In the genomic region with DNA sequence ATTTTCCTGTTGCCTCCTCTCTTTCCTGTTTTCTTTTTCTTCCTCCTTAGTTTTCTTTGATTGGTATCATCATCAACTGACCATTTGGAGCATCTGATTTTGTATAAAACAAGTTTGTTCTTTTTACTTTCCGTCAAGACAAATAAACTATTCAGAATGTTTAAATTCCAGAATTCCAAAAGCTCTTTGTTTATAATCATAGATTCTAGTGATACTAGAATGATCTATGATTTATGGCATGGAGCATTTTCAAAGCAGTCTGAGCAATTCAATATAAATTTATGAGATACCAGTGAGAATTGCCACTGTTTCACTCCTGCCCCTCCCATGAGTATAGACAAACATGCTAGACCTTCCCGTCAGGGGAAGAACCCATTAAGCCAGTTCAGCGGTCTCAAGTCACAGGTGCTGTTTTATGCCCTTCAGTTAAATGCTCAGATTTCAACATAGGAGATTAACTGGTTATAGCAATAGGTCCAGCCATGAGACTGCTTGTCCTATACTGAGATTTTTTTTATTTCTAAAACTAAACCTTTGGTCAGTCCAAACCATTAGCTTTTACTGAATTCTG, we compare ENCODE assay signal across 22 cellular contexts.
DNase-seq lines count a peak whose midpoint lies in the region; ATAC-seq lines count a peak whose summit lies in the region.
"Had no signal": no experiment of that assay in that cellular context is flagged by ENCODE, and none has a peak within 500 bp of the region (broad histone marks: within the 10 kb centered on the region; RNA-seq: fewer than 3 reads in every experiment).

No MANE protein-coding gene starts in this region.

- H3K27me3 ChIP-seq in mesenchymal stem cell (ENCODE audit: control insufficient read depth in 1 of 2, insufficient read depth in 1 of 2, low read length in 2 of 2) = no peaks in the 10 kb centered on the region
- H3K27me3 ChIP-seq: breast epithelium, colonic mucosa, right atrium auricular region, upper lobe of right lung had no signal

- no peak overlapping the region for H3K4me2 ChIP-seq in mesenchymal stem cell (ENCODE audit: low read length, poor library complexity, severe bottlenecking)

- no peak overlapping the region for H2AFZ ChIP-seq in mesenchymal stem cell (ENCODE audit: low read depth, low read length)

- H3K18ac ChIP-seq in mesenchymal stem cell (ENCODE audit: low read depth in 1 of 2, low read length in 2 of 2) = no peak overlapping the region

- DNase-seq in LHCN-M2 (ENCODE audit: low read depth) = peak; percentile 7
- DNase-seq in NCI-H2107 treated with DMSO at 0.1 percent for 48 hours (lab: John Stamatoyannopoulos, UW; ENCODE audit: unreplicated experiment) = peak; percentile 75
- DNase-seq in SK-MEL-5 (ENCODE audit: low read depth, low spot score) = peak; percentile 85
- DNase-seq in mesenchymal stem cell = peak; percentile 14
- no peak for DNase-seq in kidney glomerular epithelial cell (lab: John Stamatoyannopoulos, UW)
- DNase-seq in hippocampal formation (lab: John Stamatoyannopoulos, UW) = no peak
- no peak for DNase-seq in ACHN
- DNase-seq: activated CD8-positive, alpha-beta memory T cell treated with anti-CD3 and anti-CD28 coated beads, Interleukin-2, amount 50 U/mL, for 48 hours; activated effector memory CD4-positive, alpha-beta T cell treated with Interleukin-2 at 50 U/mL for 16 hours; colonic mucosa; EL; Kasumi-1; NCI-H1694; NCI-H774; SIG-M5; stimulated activated CD4-positive, alpha-beta T cell treated with anti-CD3 and anti-CD28 coated beads, Interleukin-12 subunit alpha, Interleukin-12 subunit beta, amount 100 ng/mL, for 4 hours; T-helper 17 cell; upper lobe of right lung had no signal

- no peak overlapping the region for H4K8ac ChIP-seq in mesenchymal stem cell (ENCODE audit: low read length)

- H3K4me3 ChIP-seq in mesenchymal stem cell (ENCODE audit: insufficient read depth in 1 of 2, low read depth in 1 of 2, low read length in 2 of 2) = no peak overlapping the region
- H3K4me3 ChIP-seq: breast epithelium, colonic mucosa, right atrium auricular region, upper lobe of right lung had no signal

- H3K79me1 ChIP-seq in mesenchymal stem cell (replicated peaks; ENCODE audit: low read length, poor library complexity, severe bottlenecking) = no peaks in the 10 kb centered on the region

- no peak overlapping the region for H2BK120ac ChIP-seq in mesenchymal stem cell (ENCODE audit: low read depth, low read length)

- H3K36me3 ChIP-seq in mesenchymal stem cell (ENCODE audit: control insufficient read depth in 1 of 2, insufficient read depth in 2 of 2, low read depth in 1 of 2, low read length in 2 of 2) = no peaks in the 10 kb centered on the region
- H3K36me3 ChIP-seq: breast epithelium, colonic mucosa, right atrium auricular region, upper lobe of right lung had no signal

- no peak overlapping the region for H3K23ac ChIP-seq in mesenchymal stem cell (ENCODE audit: low read length in 2 of 2)

- H3K9me3 ChIP-seq in mesenchymal stem cell (ENCODE audit: control insufficient read depth, low read length) = no peaks in the 10 kb centered on the region
- H3K9me3 ChIP-seq: breast epithelium, colonic mucosa, right atrium auricular region, upper lobe of right lung had no signal

- no peak overlapping the region for H3K9ac ChIP-seq in mesenchymal stem cell (ENCODE audit: low read length)

- H3K14ac ChIP-seq in mesenchymal stem cell (ENCODE audit: low read length in 2 of 2) = no peak overlapping the region

- no peaks in the 10 kb centered on the region for H3K4me1 ChIP-seq in mesenchymal stem cell (ENCODE audit: control insufficient read depth, insufficient read depth, low read depth, low read length)
- H3K4me1 ChIP-seq: breast epithelium, colonic mucosa, right atrium auricular region, upper lobe of right lung had no signal

- no peak overlapping the region for H3K27ac ChIP-seq in mesenchymal stem cell (ENCODE audit: low read length, poor library complexity, severe bottlenecking)
- H3K27ac ChIP-seq: breast epithelium, colonic mucosa, right atrium auricular region, upper lobe of right lung had no signal

- WGBS in mesenchymal stem cell = no CpG with 5 or more reads among the region's 3 CpGs

- H4K91ac ChIP-seq in mesenchymal stem cell (ENCODE audit: low read length) = no peak overlapping the region

- no peak overlapping the region for H2AK5ac ChIP-seq in mesenchymal stem cell (ENCODE audit: low read length, severe bottlenecking)

- no peak overlapping the region for H2BK12ac ChIP-seq in mesenchymal stem cell (ENCODE audit: low read length in 2 of 2)

- ATAC-seq in HG03521 (IDR thresholded peaks at IDR 0.05; ENCODE audit: unreplicated experiment) = no peak
- ATAC-seq: HCT116, T-helper 17 cell, upper lobe of right lung had no signal

- in situ Hi-C loops in SK-MEL-5 (cut with HindIII; ENCODE audit: low pct_unique_long_range_greater_than_20kb, low sequenced_read_pairs) (no loop called here), ACHN (cut with HindIII; ENCODE audit: low pct_ligation_motif_present, low pct_unique_long_range_greater_than_20kb, low sequenced_read_pairs) (no loop called here)

- H2BK15ac ChIP-seq in mesenchymal stem cell (ENCODE audit: low read depth, poor library complexity, severe bottlenecking) = no peak overlapping the region

- no peak overlapping the region for H2BK5ac ChIP-seq in mesenchymal stem cell (ENCODE audit: low read depth, low read length, poor library complexity, severe bottlenecking)

- no peak overlapping the region for H3K4ac ChIP-seq in mesenchymal stem cell (ENCODE audit: low read depth in 1 of 2, low read length in 2 of 2)

Comparison
In these comparisons a context has a peak if more than half of its experiments do, and no peak if none do; other contexts are left out.
1. DNase-seq: peak in LHCN-M2 (single experiment), NCI-H2107 treated with DMSO at 0.1 percent for 48 hours (single experiment), SK-MEL-5 (single experiment) and mesenchymal stem cell (single experiment); none in kidney glomerular epithelial cell (single experiment), hippocampal formation (0 of 2) and ACHN (single experiment).